8 cellular contexts compared by ENCODE assay signal in genomic region chr6:126033696-126034095, GRCh38. TPM values are rescaled to one million over a fixed set of nuclear protein-coding genes. Genes with fewer than 3 reads are reported as not detected.
DNase-seq lines count a peak whose midpoint lies in the region; ATAC-seq and TF ChIP-seq lines count a peak whose summit lies in the region.

No MANE protein-coding gene starts in this region.

- H3K9ac ChIP-seq in adipocyte (ENCODE audit: low read length) (no peak overlapping the region), smooth muscle cell (ENCODE audit: low read depth) (no peak overlapping the region)

- H4K20me1 ChIP-seq in smooth muscle cell (ENCODE audit: low read depth), result no peaks in the 10 kb centered on the region

- ATAC-seq in HG02678 (IDR thresholded peaks at IDR 0.05; ENCODE audit: unreplicated experiment) (peak; percentile 83), GM19023 (IDR thresholded peaks at IDR 0.05; ENCODE audit: unreplicated experiment) (no peak)

- peaks cover 15% of the 10 kb centered on the region for H3K4me1 ChIP-seq in adipocyte (ENCODE audit: control insufficient read depth, insufficient read depth, low read length)
- peaks cover 0 to 10% of the 10 kb centered on the region in 2 donors for H3K4me1 ChIP-seq in right atrium auricular region
- peaks cover 24% of the 10 kb centered on the region for H3K4me1 ChIP-seq in smooth muscle cell (ENCODE audit: low read depth)

- H2AFZ ChIP-seq in smooth muscle cell (ENCODE audit: low read depth), result no peak overlapping the region

- peak; percentile 83 for TF ChIP-seq CTCF in AG04450 (IDR thresholded peaks at IDR 0.05; ENCODE audit: low read depth, low read length)
- TF ChIP-seq CTCF in GM12875 (IDR thresholded peaks at IDR 0.05; ENCODE audit: borderline replicate concordance, insufficient read depth, low read depth, low read length), result peak; percentile 19; the same call in 1 of the 2 replicates
- peak; percentile 22 to 71 for TF ChIP-seq CTCF in right atrium auricular region (IDR thresholded peaks at IDR 0.05)
- peak; percentile 67 for TF ChIP-seq CTCF in smooth muscle cell (IDR thresholded peaks at IDR 0.05; ENCODE audit: borderline replicate concordance, insufficient read depth, poor library complexity, severe bottlenecking)

- H3K4me3 ChIP-seq in AG04450 (ENCODE audit: low read depth, low read length), result no peak overlapping the region
- no peak overlapping the region for H3K4me3 ChIP-seq in GM12875 (ENCODE audit: low read depth, low read length)
- no peak overlapping the region for H3K4me3 ChIP-seq in adipocyte (ENCODE audit: low read length)
- H3K4me3 ChIP-seq in right atrium auricular region, result no peak overlapping the region
- H3K4me3 ChIP-seq in smooth muscle cell, result no peak overlapping the region

- no peaks in the 10 kb centered on the region for H3K79me2 ChIP-seq in smooth muscle cell (ENCODE audit: low read depth)

- H3K27ac ChIP-seq in AG04450 (ENCODE audit: low read depth, low read length) (no peak overlapping the region), right atrium auricular region (no peak overlapping the region), smooth muscle cell (ENCODE audit: low read depth) (peak overlapping the region; percentile 22)

- H3K9me3 ChIP-seq in AG04450 (ENCODE audit: control insufficient read depth, insufficient read depth, low read length), result no peaks in the 10 kb centered on the region
- no peaks in the 10 kb centered on the region for H3K9me3 ChIP-seq in adipocyte (ENCODE audit: control insufficient read depth, low read length)
- no peaks in the 10 kb centered on the region for H3K9me3 ChIP-seq in right atrium auricular region
- H3K9me3 ChIP-seq in smooth muscle cell (replicated peaks; ENCODE audit: low read depth), result no peaks in the 10 kb centered on the region

- peaks cover 13% of the 10 kb centered on the region for H3F3A ChIP-seq in smooth muscle cell (ENCODE audit: low read depth)

- peak; percentile 73 for DNase-seq in AG04450 (ENCODE audit: low read depth, low spot score)
- DNase-seq in MV-4-11 (lab: John Stamatoyannopoulos, UW), result peak; percentile 73
- DNase-seq in adipocyte (ENCODE audit: low read depth), result peak; percentile 95
- no peak for DNase-seq in right atrium auricular region (ENCODE audit: low spot score)
- DNase-seq in smooth muscle cell (lab: John Stamatoyannopoulos, UW; ENCODE audit: unreplicated experiment), result no peak

- H3K27me3 ChIP-seq in AG04450 (ENCODE audit: control insufficient read depth, insufficient read depth, low read length) (no peaks in the 10 kb centered on the region), adipocyte (replicated peaks; ENCODE audit: control insufficient read depth, insufficient read depth, low read length) (no peaks in the 10 kb centered on the region), right atrium auricular region (no peaks in the 10 kb centered on the region), smooth muscle cell (ENCODE audit: low read depth) (no peaks in the 10 kb centered on the region)

- H3K36me3 ChIP-seq in adipocyte (ENCODE audit: control insufficient read depth, insufficient read depth, low read length, severe bottlenecking) (peaks cover 7% of the 10 kb centered on the region), right atrium auricular region (no peaks in the 10 kb centered on the region), smooth muscle cell (ENCODE audit: low read depth) (no peaks in the 10 kb centered on the region)

- H3K4me2 ChIP-seq in smooth muscle cell, result peak overlapping the region; percentile 65

- CTCF ChIA-PET in AG04450 (lab: Charles Lee), result interaction anchor here (0.5 to 1.6 kb wide), 37 partner anchors 10 to 1231 kb away, joined by 3 to 10 read pairs (median 3); partner anchors contain the start of genes CENPW and TRMT11

- POLR2A ChIA-PET in AG04450 (lab: Yijun Ruan, JAX), result no interaction called here

- WGBS in smooth muscle cell (ENCODE audit: low lambda C conversion rate), result 11% methylated on average over 3 of the region's 3 CpGs

RNA-seq across cellular contexts. Expression of gene TRMT11, which starts 47.4 kb away (rescaled TPM):
- polyA plus RNA-seq in AG04450 (2011; rRNA removed) (18.5 and 27.3 TPM in 2 replicates), smooth muscle cell (12.8 and 17.4 TPM in 2 replicates)
- 19.1 and 23.6 TPM in 2 replicates for polyA minus RNA-seq in AG04450 (2011; rRNA and poly(A)+ RNA removed)
- total RNA-seq in right atrium auricular region (10 to 100 TPM in 1 of 2 donors, 1 to 10 TPM in 1; 9.7 to 10.1 TPM), smooth muscle cell (21.6 and 26.2 TPM in 2 replicates)

Comparison
In these comparisons a context has a peak if more than half of its experiments do, and no peak if none do; other contexts are left out.
1. DNase-seq: peak in AG04450 (single experiment), MV-4-11 (single experiment) and adipocyte (single experiment); none in right atrium auricular region (single experiment) and smooth muscle cell (single experiment).
2. CTCF ChIP-seq: peak in every context shown above with its lines; median percentile 83 in AG04450; 67 in smooth muscle cell; 46 in right atrium auricular region; 19 in GM12875.